8 cellular contexts compared by ENCODE assay signal in genomic region chr6:2971420-2972218, GRCh38. TPM values are rescaled to one million over a fixed set of nuclear protein-coding genes. Genes with fewer than 3 reads are reported as not detected.
DNase-seq lines count a peak whose midpoint lies in the region; ATAC-seq and TF ChIP-seq lines count a peak whose summit lies in the region.

TSS of gene SERPINB6 (minus strand) at chr6:2971567. CDS start at chr6:2959332, 12,235 bp downstream.

- DNase-seq in BJ (ENCODE audit: low read depth): no peak
- DNase-seq in T-helper 2 cell treated with Interferon-gamma antibody and Interleukin-4, amounts not matched to agents 5 μg/mL and 100 μg/mL, for 36 hours (ENCODE audit: low spot score): peak; percentile 41
- peak; percentile 85 for DNase-seq in astrocyte of the hippocampus (ENCODE audit: low read depth, low spot score)
- peak; percentile 89 for DNase-seq in left ventricle myocardium inferior
- peak; percentile 88 to 92 (median 90) for DNase-seq in ovary
- no peak for DNase-seq in COR-L47 (lab: John Stamatoyannopoulos, UW)

- TF ChIP-seq CTCF in BJ (IDR thresholded peaks at IDR 0.05; ENCODE audit: insufficient read depth, low read depth, low read length) (no peak), left ventricle myocardium inferior (IDR thresholded peaks at IDR 0.05; ENCODE audit: borderline replicate concordance) (no peak), ovary (IDR thresholded peaks at IDR 0.05) (no peak)

- H3K27ac ChIP-seq in left ventricle myocardium inferior (replicated peaks): peak within 1 kb of the TSS; percentile 95
- H3K27ac ChIP-seq in ovary: peak within 1 kb of the TSS; percentile 87 to 99

- WGBS in ovary, 3 donors: 0 to 1% (median 0%) methylated on average over 44 to 63 of the region's 63 CpGs

- TF ChIP-seq POLR2A in ovary (IDR thresholded peaks at IDR 0.05): peak; percentile 43

- H3K27me3 ChIP-seq in BJ (ENCODE audit: control insufficient read depth, insufficient read depth, low read length) (no peaks in the 10 kb centered on the region), left ventricle myocardium inferior (ENCODE audit: low read depth) (no peaks in the 10 kb centered on the region), ovary (no peaks in the 10 kb centered on the region)

- CTCF ChIA-PET in BJ (lab: Yijun Ruan, JAX): interaction anchor here (0.9 to 1.3 kb wide), 6 partner anchors 15 to 40 kb away, joined by 3 to 7 read pairs (median 4); no protein-coding TSS in a partner anchor

- H3K4me1 ChIP-seq in left ventricle myocardium inferior (peaks cover 47% of the 10 kb centered on the region), ovary (ENCODE audit: insufficient read depth) (peaks cover 5% of the 10 kb centered on the region)

- peak; percentile 53 for ATAC-seq in HG03045 (IDR thresholded peaks at IDR 0.05; ENCODE audit: unreplicated experiment)
- ATAC-seq in HG03460 (IDR thresholded peaks at IDR 0.05; ENCODE audit: unreplicated experiment): no peak

- H3K4me3 ChIP-seq in BJ (ENCODE audit: low read depth, low read length) (peak within 1 kb of the TSS; percentile 63), left ventricle myocardium inferior (peak within 1 kb of the TSS; percentile 77), ovary (peak within 1 kb of the TSS; percentile 78)

- TF ChIP-seq EP300 in ovary (IDR thresholded peaks at IDR 0.05): no peak

- H3K27ac Mint-ChIP-seq in T-helper 2 cell treated with Interferon-gamma antibody and Interleukin-4, amounts not matched to agents 5 μg/mL and 100 μg/mL, for 36 hours: peak within 1 kb of the TSS; percentile 79

- peaks cover 35% of the 10 kb centered on the region for H3K4me1 Mint-ChIP-seq in T-helper 2 cell treated with Interferon-gamma antibody and Interleukin-4, amounts not matched to agents 5 μg/mL and 100 μg/mL, for 36 hours (ENCODE audit: low read depth)

- H3K36me3 Mint-ChIP-seq in T-helper 2 cell treated with Interferon-gamma antibody and Interleukin-4, amounts not matched to agents 5 μg/mL and 100 μg/mL, for 36 hours (ENCODE audit: low read depth): peaks cover 2% of the 10 kb centered on the region

- H3K9me3 Mint-ChIP-seq in T-helper 2 cell treated with Interferon-gamma antibody and Interleukin-4, amounts not matched to agents 5 μg/mL and 100 μg/mL, for 36 hours: peaks cover 6% of the 10 kb centered on the region

- intact Hi-C loops in left ventricle myocardium inferior (cut with micrococcal nuclease) (no loop called here), ovary (cut with DNase I) (no loop called here)

- no peaks in the 10 kb centered on the region for H3K9me3 ChIP-seq in left ventricle myocardium inferior (replicated peaks)
- no peaks in the 10 kb centered on the region for H3K9me3 ChIP-seq in ovary

- H3K27me3 Mint-ChIP-seq in T-helper 2 cell treated with Interferon-gamma antibody and Interleukin-4, amounts not matched to agents 5 μg/mL and 100 μg/mL, for 36 hours (ENCODE audit: low read depth): peaks cover 3% of the 10 kb centered on the region

- H3K4me3 Mint-ChIP-seq in T-helper 2 cell treated with Interferon-gamma antibody and Interleukin-4, amounts not matched to agents 5 μg/mL and 100 μg/mL, for 36 hours: peak within 1 kb of the TSS; percentile 87

- no peaks in the 10 kb centered on the region for H3K36me3 ChIP-seq in BJ (ENCODE audit: control insufficient read depth, insufficient read depth, low read length)
- H3K36me3 ChIP-seq in left ventricle myocardium inferior: no peaks in the 10 kb centered on the region
- no peaks in the 10 kb centered on the region for H3K36me3 ChIP-seq in ovary

- POLR2A ChIA-PET in BJ (lab: Charles Lee): interaction anchor here (0.6 to 1.0 kb wide), 4 partner anchors 16 to 1417 kb away, joined by 3 to 7 read pairs (median 4); no protein-coding TSS in a partner anchor

RNA-seq across cellular contexts. Expression of gene SERPINB6, which starts in this region (rescaled TPM):
- 89.6 and 113 TPM in 2 replicates for polyA plus RNA-seq in BJ (2011; rRNA removed)
- 52.2 and 73.7 TPM in 2 replicates for polyA minus RNA-seq in BJ (2011; rRNA and poly(A)+ RNA removed)
- 233 TPM for total RNA-seq in left ventricle myocardium inferior
- total RNA-seq in ovary: 100 to 1,000 TPM in 6 of 7 donors, 10 to 100 TPM in 1; 98.1 to 161 (median 156) TPM
- polyA plus RNA-seq in ovary: 100 to 1,000 TPM; 138 to 252 TPM

Comparison
In these comparisons a context has a peak if more than half of its experiments do, and no peak if none do; other contexts are left out.
1. DNase-seq: peak in T-helper 2 cell treated with Interferon-gamma antibody and Interleukin-4, amounts not matched to agents 5 μg/mL and 100 μg/mL, for 36 hours (single experiment), astrocyte of the hippocampus (single experiment), left ventricle myocardium inferior (single experiment) and ovary (5 of 5); none in BJ (single experiment) and COR-L47 (single experiment).
2. Peak in every context shown above with its lines, with median percentiles within 50 percentile points of each other: H3K4me3 ChIP-seq.